In the genomic region with DNA sequence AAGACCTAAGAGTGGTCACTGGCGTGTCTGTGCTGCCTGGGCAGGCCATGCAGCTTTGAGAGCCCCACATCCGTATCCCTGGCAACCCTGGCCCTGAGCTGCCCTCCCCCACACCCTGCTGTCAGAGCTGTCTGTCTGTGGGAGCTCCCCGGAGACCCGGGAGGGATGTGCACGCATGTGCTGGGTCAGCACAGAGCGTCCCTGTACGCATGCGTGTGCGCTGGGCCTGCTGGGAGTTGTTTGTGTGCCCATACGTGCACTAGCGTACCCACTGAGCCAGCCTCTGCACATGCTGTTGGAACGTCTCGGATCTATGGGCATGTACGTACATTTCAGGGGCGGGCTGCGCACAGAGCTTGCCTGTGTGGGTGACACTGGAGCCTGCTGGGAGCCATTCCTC, we compare ENCODE assay signal across 17 cellular contexts.
DNase-seq lines count a peak whose midpoint lies in the region; ATAC-seq and TF ChIP-seq lines count a peak whose summit lies in the region.
"Had no signal": no experiment of that assay in that cellular context is flagged by ENCODE, and none has a peak within 500 bp of the region (broad histone marks: within the 10 kb centered on the region; RNA-seq: fewer than 3 reads in every experiment).

No MANE protein-coding gene starts in this region.

- no peak for ATAC-seq in GM18873 (IDR thresholded peaks at IDR 0.05; ENCODE audit: low FRiP score, unreplicated experiment)
- no peak for ATAC-seq in HG03432 (IDR thresholded peaks at IDR 0.05; ENCODE audit: unreplicated experiment)
- no peak for ATAC-seq in esophagus mucosa
- ATAC-seq in HG03039 (IDR thresholded peaks at IDR 0.05; ENCODE audit: unreplicated experiment) = no peak

- peak overlapping the region; percentile 93 for H3K18ac ChIP-seq in neuronal stem cell (ENCODE audit: low read length)

- H3K4ac ChIP-seq in neuronal stem cell (ENCODE audit: low read length) = peak overlapping the region; percentile 1

- peak overlapping the region; percentile 77 for H4K91ac ChIP-seq in neuronal stem cell (ENCODE audit: low read depth, low read length, poor library complexity)

- no peak overlapping the region for H4K8ac ChIP-seq in neuronal stem cell (ENCODE audit: low read depth, low read length)

- H3K4me3 ChIP-seq in BE2C (ENCODE audit: low read depth, low read length) = no peak overlapping the region
- no peak overlapping the region for H3K4me3 ChIP-seq in neuronal stem cell (ENCODE audit: low read length in 2 of 2)

- no peak overlapping the region for H3K23ac ChIP-seq in neuronal stem cell (ENCODE audit: low read depth, low read length, poor library complexity)

- H3K27me3 ChIP-seq in BE2C (no peaks in the 10 kb centered on the region), neuronal stem cell (ENCODE audit: control insufficient read depth in 3 of 3, insufficient read depth in 3 of 3, low read depth in 1 of 3, low read length in 3 of 3) (no peaks in the 10 kb centered on the region)

- no CpG with 5 or more reads among the region's 16 CpGs for WGBS in neuronal stem cell (ENCODE audit: extremely low coverage in 2 of 2, insufficient read length in 2 of 2, insufficient replicate concordance in 1 of 2), 2 donors

- H2AK5ac ChIP-seq in neuronal stem cell (ENCODE audit: low read depth, low read length) = peak overlapping the region; percentile 17

- H2BK5ac ChIP-seq in neuronal stem cell (ENCODE audit: low read length) = no peak overlapping the region

- DNase-seq in BE2C = peak; percentile 54
- peak in 43 of 58 donors; percentile 9 to 83 (median 34) for DNase-seq in anterior cingulate cortex (lab: John Stamatoyannopoulos, UW)
- DNase-seq in inferior parietal cortex (ENCODE audit: extremely low spot score) = peak; percentile 62
- no peak for DNase-seq in neuronal stem cell (ENCODE audit: low spot score)
- DNase-seq: GF-D8, Kasumi-1, MM.1S, NCI-H1092 treated with DMSO at 0.1 percent for 48 hours, NCI-H2081 treated with DMSO at 0.1 percent for 48 hours, NCI-H2227 treated with DMSO at 0.1 percent for 48 hours, NCI-H524 treated with DMSO at 0.1 percent for 48 hours, SIG-M5 had no signal

- H3K79me1 ChIP-seq in neuronal stem cell (ENCODE audit: low read depth, low read length) = peaks cover 2% of the 10 kb centered on the region

- H2BK12ac ChIP-seq in neuronal stem cell (ENCODE audit: low read length) = peak overlapping the region; percentile 96

- peak overlapping the region; percentile 96 for H2BK15ac ChIP-seq in neuronal stem cell (ENCODE audit: low read length)

- H3K4me1 ChIP-seq in BE2C (no peaks in the 10 kb centered on the region), neuronal stem cell (ENCODE audit: control insufficient read depth in 2 of 2, insufficient read depth in 1 of 2, low read depth in 1 of 2, low read length in 2 of 2) (peaks cover 34 to 60% of the 10 kb centered on the region in 2 donors)

- H3K9ac ChIP-seq in neuronal stem cell (ENCODE audit: low read depth, low read length, poor library complexity) = peak overlapping the region; percentile 45

- H3K14ac ChIP-seq in neuronal stem cell (ENCODE audit: low read length) = peak overlapping the region; percentile 32

- H2AFZ ChIP-seq in neuronal stem cell (ENCODE audit: low read length) = no peak overlapping the region

- no peaks in the 10 kb centered on the region for H3K36me3 ChIP-seq in BE2C
- no peaks in the 10 kb centered on the region for H3K36me3 ChIP-seq in neuronal stem cell (replicated peaks in 1 of 2; ENCODE audit: control insufficient read depth in 2 of 2, insufficient read depth in 2 of 2, low read length in 2 of 2)

- H3K4me2 ChIP-seq in neuronal stem cell (ENCODE audit: insufficient read depth, low read length, poor library complexity, severe bottlenecking) = no peak overlapping the region

- no peak overlapping the region for H3K27ac ChIP-seq in neuronal stem cell (replicated peaks; ENCODE audit: low read length)
- H3K27ac ChIP-seq: C4-2B had no signal

- H3K9me3 ChIP-seq in BE2C (no peaks in the 10 kb centered on the region), neuronal stem cell (replicated peaks in 1 of 2; ENCODE audit: control insufficient read depth in 2 of 2, insufficient read depth in 1 of 2, low read depth in 1 of 2, low read length in 2 of 2) (peaks cover 0 to 2% of the 10 kb centered on the region in 2 donors)

- H2BK120ac ChIP-seq in neuronal stem cell (ENCODE audit: low read depth, low read length) = peak overlapping the region; percentile 66

- TF ChIP-seq CTCF in BE2C (IDR thresholded peaks at IDR 0.05; ENCODE audit: low read depth, low read length) = no peak
